Comparison of ENCODE assay signal across 9 cellular contexts in genomic region chr5:169300468-169301385, GRCh38. TPM values are rescaled to one million over a fixed set of nuclear protein-coding genes. Genes with fewer than 3 reads are reported as not detected.
A peak's percentile ranks its signal among the peaks of the same experiment; 100 is the strongest.
DNase-seq lines count a peak whose midpoint lies in the region; ATAC-seq, FAIRE-seq and TF ChIP-seq lines count a peak whose summit lies in the region.
"Had no signal": no experiment of that assay in that cellular context is flagged by ENCODE, and none has a peak within 500 bp of the region (broad histone marks: within the 10 kb centered on the region; RNA-seq: fewer than 3 reads in every experiment).

SLIT3 (minus strand) TSS chr5:169301139; CDS start chr5:169300709, 430 bp downstream.

- peaks cover 2% of the 10 kb centered on the region for H3K36me3 Mint-ChIP-seq in central memory CD8-positive, alpha-beta T cell (ENCODE audit: insufficient read depth)
- H3K36me3 Mint-ChIP-seq: CD4-positive, CD25-positive, alpha-beta regulatory T cell had no signal

- ATAC-seq in central memory CD8-positive, alpha-beta T cell (replicated peaks; ENCODE audit: extremely low read depth, poor library complexity, severe bottlenecking) = no peak
- ATAC-seq in thoracic aorta (ENCODE audit: insufficient number of reproducible peaks, low FRiP score, low read depth) = peak; percentile 70
- ATAC-seq in HG03342 (IDR thresholded peaks at IDR 0.05; ENCODE audit: unreplicated experiment) = no peak

- H3K9ac ChIP-seq in kidney (ENCODE audit: low read length in 2 of 2) = peak within 1 kb of the TSS in 1 of 2 donors; percentile 14

- H3K27ac Mint-ChIP-seq in central memory CD8-positive, alpha-beta T cell (ENCODE audit: low read depth) = no peak within 1 kb of the TSS
- H3K27ac Mint-ChIP-seq: CD4-positive, CD25-positive, alpha-beta regulatory T cell had no signal

- H3K36me3 ChIP-seq in kidney (ENCODE audit: control insufficient read depth in 1 of 2, insufficient read depth in 2 of 2, low read length in 2 of 2) = no peaks in the 10 kb centered on the region
- H3K36me3 ChIP-seq in thoracic aorta = no peaks in the 10 kb centered on the region

- no peaks in the 10 kb centered on the region for H3K4me1 ChIP-seq in kidney (ENCODE audit: control insufficient read depth in 1 of 2, insufficient read depth in 1 of 2, low read depth in 1 of 2, low read length in 2 of 2)
- H3K4me1 ChIP-seq in thoracic aorta (ENCODE audit: control insufficient read depth in 1 of 2, low read depth in 2 of 2) = peaks cover 15 to 47% of the 10 kb centered on the region in 2 donors

- FAIRE-seq in kidney (lab: Jason Lieb, UNC) = no peak

- H3K4me1 Mint-ChIP-seq in central memory CD8-positive, alpha-beta T cell = peaks cover 7% of the 10 kb centered on the region

- H3K27me3 ChIP-seq in thoracic aorta (replicated peaks; ENCODE audit: insufficient read depth) = no peaks in the 10 kb centered on the region

- TF ChIP-seq CTCF in kidney (IDR thresholded peaks at IDR 0.05; ENCODE audit: borderline replicate concordance, extremely low read depth, insufficient read depth) = no peak
- no peak for TF ChIP-seq CTCF in thoracic aorta (IDR thresholded peaks at IDR 0.05)

- H3K4me3 ChIP-seq in kidney (ENCODE audit: low read length in 2 of 2) (peak within 1 kb of the TSS; percentile 42 to 51), thoracic aorta (peak within 1 kb of the TSS; percentile 70)

- peak within 1 kb of the TSS; percentile 27 for H3K4me3 Mint-ChIP-seq in central memory CD8-positive, alpha-beta T cell

- H3K27me3 Mint-ChIP-seq in central memory CD8-positive, alpha-beta T cell = peaks cover 61% of the 10 kb centered on the region

- intact Hi-C loops in kidney (cut with DNase I) = no loop called here

- no peaks in the 10 kb centered on the region for H3K9me3 ChIP-seq in kidney (ENCODE audit: control insufficient read depth in 1 of 2, low read length in 2 of 2)
- no peaks in the 10 kb centered on the region for H3K9me3 ChIP-seq in thoracic aorta

- DNase-seq in NCI-H2227 (lab: John Stamatoyannopoulos, UW; ENCODE audit: unreplicated experiment) (peak; percentile 15), NCI-H2227 treated with DMSO at 0.1 percent for 48 hours (lab: John Stamatoyannopoulos, UW) (no peak), kidney (peak; percentile 92), thoracic aorta (ENCODE audit: low spot score) (peak; percentile 52), NCI-H2107 treated with DMSO at 0.1 percent for 48 hours (lab: John Stamatoyannopoulos, UW; ENCODE audit: unreplicated experiment) (no peak)
- no peak for DNase-seq in central memory CD8-positive, alpha-beta T cell (ENCODE audit: low spot score in 2 of 2)
- DNase-seq in stimulated activated CD4-positive, alpha-beta T cell treated with anti-CD3 and anti-CD28 coated beads, Interleukin-4, amount 100 ng/mL, for 24 hours = no peak
- DNase-seq: CD4-positive, CD25-positive, alpha-beta regulatory T cell had no signal

- H3K27ac ChIP-seq in kidney (ENCODE audit: low read depth in 2 of 2, low read length in 2 of 2) (peak within 1 kb of the TSS in 1 of 2 donors; percentile 60), thoracic aorta (peak within 1 kb of the TSS; percentile 51 to 56)

- H3K9me3 Mint-ChIP-seq in central memory CD8-positive, alpha-beta T cell = no peaks in the 10 kb centered on the region

RNA-seq across cellular contexts. Expression of gene SLIT3, which starts in this region (rescaled TPM):
- total RNA-seq in kidney (54.1 TPM), thoracic aorta (10 to 100 TPM; 80.1 to 86.9 TPM)
- polyA plus RNA-seq in kidney (ENCODE audit: insufficient read depth, low read depth, low replicate concordance) = 14.5 TPM
- total RNA-seq: CD4-positive, CD25-positive, alpha-beta regulatory T cell had no signal
- polyA plus RNA-seq: CD4-positive, CD25-positive, alpha-beta regulatory T cell had no signal

Comparison
In these comparisons a context has a peak if more than half of its experiments do, and no peak if none do; other contexts are left out.
1. DNase-seq: peak in NCI-H2227 (single experiment), kidney (single experiment) and thoracic aorta (single experiment); none in NCI-H2227 treated with DMSO at 0.1 percent for 48 hours (single experiment), central memory CD8-positive, alpha-beta T cell (0 of 2), NCI-H2107 treated with DMSO at 0.1 percent for 48 hours (single experiment) and stimulated activated CD4-positive, alpha-beta T cell treated with anti-CD3 and anti-CD28 coated beads, Interleukin-4, amount 100 ng/mL, for 24 hours (single experiment).